ENCODE assay signal across 20 cellular contexts in the genomic region with DNA sequence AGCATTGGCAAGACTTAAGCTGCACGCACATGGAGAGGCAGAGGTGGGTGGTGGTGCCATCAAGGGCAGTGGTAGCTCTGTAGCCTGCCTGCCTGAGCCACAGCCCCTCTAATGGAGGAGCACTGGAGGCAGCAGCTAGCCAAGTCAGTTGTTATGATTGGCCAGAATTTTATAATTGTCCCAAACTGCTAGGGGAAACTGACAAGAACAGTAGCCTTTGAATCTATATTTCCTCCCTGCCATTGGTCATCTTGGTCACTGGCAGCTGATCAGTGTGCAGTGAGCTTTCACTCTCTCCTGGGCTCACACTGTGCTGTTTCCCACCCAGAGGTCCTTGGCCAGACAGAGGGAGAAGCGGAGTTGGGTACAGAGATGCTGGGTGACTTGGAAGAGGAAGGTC.
"Had no signal": no experiment of that assay in that cellular context is flagged by ENCODE, and none has a peak within 500 bp of the region (broad histone marks: within the 10 kb centered on the region; RNA-seq: fewer than 3 reads in every experiment).

No MANE protein-coding gene starts in this region.

- H3K27me3 ChIP-seq: right lobe of liver, stomach, thyroid gland had no signal

- H3K9ac ChIP-seq: parathyroid adenoma had no signal

- H3K4me3 Mint-ChIP-seq: effector memory CD8-positive, alpha-beta T cell; immature natural killer cell; naive thymus-derived CD8-positive, alpha-beta T cell; nephron progenitor cell; type B pancreatic cell had no signal

- H3K27me3 Mint-ChIP-seq: effector memory CD8-positive, alpha-beta T cell; naive thymus-derived CD8-positive, alpha-beta T cell; progenitor cell of endocrine pancreas; type B pancreatic cell had no signal

- H3K4me1 ChIP-seq: lower lobe of right lung, parathyroid adenoma, right lobe of liver, stomach, thyroid gland had no signal

- H2AFZ ChIP-seq: parathyroid adenoma had no signal

- H3K9me3 Mint-ChIP-seq: effector memory CD8-positive, alpha-beta T cell; immature natural killer cell; naive thymus-derived CD8-positive, alpha-beta T cell; nephron progenitor cell; type B pancreatic cell had no signal

- DNase-seq: dermis blood vessel endothelial cell; effector memory CD8-positive, alpha-beta T cell; hypothalamus; immature natural killer cell; left ventricle myocardium superior; lower lobe of right lung; naive thymus-derived CD8-positive, alpha-beta T cell; nephron progenitor cell; occipital lobe; small intestine; stimulated activated CD4-positive, alpha-beta T cell treated with anti-CD3 and anti-CD28 coated beads, Interleukin-15, amount 100 ng/mL, for 24 hours; stimulated activated CD4-positive, alpha-beta T cell treated with anti-CD3 and anti-CD28 coated beads, Interleukin-2, amount 100 ng/mL, for 48 hours; stimulated activated naive CD4-positive, alpha-beta T cell treated with Interleukin-2 at 50 U/mL for 16 hours; stomach; thyroid gland had no signal

- H3K27ac Mint-ChIP-seq: effector memory CD8-positive, alpha-beta T cell; immature natural killer cell; nephron progenitor cell; progenitor cell of endocrine pancreas; type B pancreatic cell had no signal

- H3K4me3 ChIP-seq: coronary artery, lower lobe of right lung, right lobe of liver, stomach, thyroid gland had no signal

- H3K9me3 ChIP-seq: lower lobe of right lung, right lobe of liver, stomach, thyroid gland had no signal

- H3K27ac ChIP-seq: coronary artery, lower lobe of right lung, parathyroid adenoma, right lobe of liver, stomach, thyroid gland had no signal

- ATAC-seq: effector memory CD8-positive, alpha-beta T cell; left ventricle myocardium superior; lower lobe of right lung; naive thymus-derived CD8-positive, alpha-beta T cell; right lobe of liver had no signal
